19 cellular contexts compared by ENCODE assay signal in the genomic region with DNA sequence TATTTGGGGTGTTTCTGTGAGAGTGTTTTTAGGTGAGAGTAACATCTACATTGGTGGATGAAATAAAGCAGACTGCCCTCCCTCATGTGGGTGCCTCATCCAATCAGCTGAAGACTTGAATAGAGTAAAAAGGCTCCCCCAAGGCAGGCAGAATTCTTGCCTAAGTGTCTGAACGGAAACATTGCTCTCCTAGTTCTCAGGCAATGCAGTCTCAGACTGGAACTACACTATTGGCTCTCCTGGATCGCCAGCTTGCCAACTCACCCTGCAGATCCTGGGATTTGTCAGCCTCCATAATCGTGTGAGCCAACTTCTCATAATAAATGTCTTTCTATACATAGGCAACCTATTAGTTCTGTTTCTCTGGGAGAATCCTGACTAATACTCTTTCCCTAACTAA. TPM values are rescaled to one million over a fixed set of nuclear protein-coding genes. Genes with fewer than 3 reads are reported as not detected.
DNase-seq lines count a peak whose midpoint lies in the region; ATAC-seq and TF ChIP-seq lines count a peak whose summit lies in the region.
"Had no signal": no experiment of that assay in that cellular context is flagged by ENCODE, and none has a peak within 500 bp of the region (broad histone marks: within the 10 kb centered on the region; RNA-seq: fewer than 3 reads in every experiment).

No MANE protein-coding gene starts in this region.

- no peaks in the 10 kb centered on the region for H3K36me3 ChIP-seq in neutrophil
- H3K36me3 ChIP-seq: SJCRH30 had no signal

- H3K27me3 ChIP-seq in HL-60 (ENCODE audit: insufficient read depth, poor library complexity, severe bottlenecking) (no peaks in the 10 kb centered on the region), neutrophil (no peaks in the 10 kb centered on the region)
- H3K27me3 ChIP-seq: SJCRH30 had no signal

- no peaks in the 10 kb centered on the region for H3K9me3 Mint-ChIP-seq in activated CD8-positive, alpha-beta T cell treated with anti-CD3 and anti-CD28 coated beads, Interleukin-2, amount 10 ng/mL, durations not matched to agents 7 days and 5 days (ENCODE audit: insufficient read depth)
- H3K9me3 Mint-ChIP-seq: GM23338 had no signal

- no peak for ATAC-seq in activated CD8-positive, alpha-beta T cell treated with anti-CD3 and anti-CD28 coated beads, Interleukin-2, amount 10 ng/mL, durations not matched to agents 7 days and 5 days
- ATAC-seq in HG03354 (IDR thresholded peaks at IDR 0.05; ENCODE audit: poor library complexity, severe bottlenecking, unreplicated experiment), result no peak
- ATAC-seq: GM23338, HepG2 had no signal

- H3K4me1 Mint-ChIP-seq in activated CD8-positive, alpha-beta T cell treated with anti-CD3 and anti-CD28 coated beads, Interleukin-2, amount 10 ng/mL, durations not matched to agents 7 days and 5 days (ENCODE audit: low read depth), result peaks cover 6% of the 10 kb centered on the region

- H3K36me3 Mint-ChIP-seq in activated CD8-positive, alpha-beta T cell treated with anti-CD3 and anti-CD28 coated beads, Interleukin-2, amount 10 ng/mL, durations not matched to agents 7 days and 5 days (ENCODE audit: low read depth), result no peaks in the 10 kb centered on the region

- H3K27ac ChIP-seq in HL-60 (replicated peaks) (peak overlapping the region; percentile 30), neutrophil (peak overlapping the region; percentile 53)
- H3K27ac ChIP-seq: C4-2B, PC-9, RWPE1, SJCRH30 had no signal

- H3K4me1 ChIP-seq in neutrophil (ENCODE audit: control insufficient read depth in 1 of 2, insufficient read depth in 1 of 2, low read depth in 1 of 2, low read length in 1 of 2), result peaks cover 44 to 45% of the 10 kb centered on the region in 2 experiments
- H3K4me1 ChIP-seq: SJCRH30 had no signal

- no peak overlapping the region for H3K4me3 Mint-ChIP-seq in activated CD8-positive, alpha-beta T cell treated with anti-CD3 and anti-CD28 coated beads, Interleukin-2, amount 10 ng/mL, durations not matched to agents 7 days and 5 days
- H3K4me3 Mint-ChIP-seq: GM23338 had no signal

- DNase-seq in ELR (ENCODE audit: low read depth) (peak; percentile 25), HL-60 (ENCODE audit: low read depth in 1 of 2, low spot score in 1 of 2) (peak in 1 of 2 experiments; percentile 38), amniotic epithelial cell (ENCODE audit: low read depth) (peak; percentile 35), NOMO-1 (lab: John Stamatoyannopoulos, UW; ENCODE audit: unreplicated experiment in 2 of 2) (no peak)
- no peak for DNase-seq in activated CD8-positive, alpha-beta T cell treated with anti-CD3 and anti-CD28 coated beads, Interleukin-2, amount 10 ng/mL, durations not matched to agents 7 days and 5 days
- DNase-seq: ACHN, DMS79, NCI-H1417 treated with DMSO at 0.1 percent for 48 hours, NCI-H187 treated with DMSO at 0.1 percent for 48 hours, NCI-H2227 treated with DMSO at 0.1 percent for 48 hours, NCI-H524 treated with DMSO at 0.1 percent for 48 hours, PC-9, SJCRH30 had no signal

- no peaks in the 10 kb centered on the region for H3K9me3 ChIP-seq in neutrophil
- H3K9me3 ChIP-seq: SJCRH30 had no signal

- CTCF ChIA-PET in activated CD8-positive, alpha-beta T cell treated with anti-CD3 and anti-CD28 coated beads, Interleukin-2, amount 10 ng/mL, durations not matched to agents 7 days and 5 days (lab: Charles Lee), result interaction anchor here (0.9 kb wide), 1 partner anchor 35 kb away, joined by 3 read pairs; no protein-coding TSS in a partner anchor

- POLR2A ChIA-PET in activated CD8-positive, alpha-beta T cell treated with anti-CD3 and anti-CD28 coated beads, Interleukin-2, amount 10 ng/mL, durations not matched to agents 7 days and 5 days (lab: Charles Lee), result no interaction called here

- H3K4me3 ChIP-seq in HL-60 (replicated peaks; ENCODE audit: insufficient read depth, low read length), result no peak overlapping the region
- no peak overlapping the region for H3K4me3 ChIP-seq in neutrophil (ENCODE audit: low read depth in 1 of 2, low read length in 1 of 2)
- H3K4me3 ChIP-seq: GM23338, PC-9, SJCRH30 had no signal

- H3K27me3 Mint-ChIP-seq in activated CD8-positive, alpha-beta T cell treated with anti-CD3 and anti-CD28 coated beads, Interleukin-2, amount 10 ng/mL, durations not matched to agents 7 days and 5 days (ENCODE audit: low read depth), result peaks cover 47% of the 10 kb centered on the region

- H3K27ac Mint-ChIP-seq in activated CD8-positive, alpha-beta T cell treated with anti-CD3 and anti-CD28 coated beads, Interleukin-2, amount 10 ng/mL, durations not matched to agents 7 days and 5 days, result no peak overlapping the region
- H3K27ac Mint-ChIP-seq: GM23338 had no signal

- TF ChIP-seq CTCF in HL-60 (IDR thresholded peaks at IDR 0.05; ENCODE audit: insufficient read depth, low read length) (no peak), neutrophil (IDR thresholded peaks at IDR 0.05) (no peak)

RNA-seq across cellular contexts. Expression of gene TMEM170B, which starts 5.5 kb away (rescaled TPM):
- total RNA-seq in activated CD8-positive, alpha-beta T cell treated with anti-CD3 and anti-CD28 coated beads, Interleukin-2, amount 10 ng/mL, durations not matched to agents 7 days and 5 days, result under 1 TPM; 0.89 to 0.95 TPM

Comparison
In these comparisons a context has a peak if more than half of its experiments do, and no peak if none do; other contexts are left out.
1. DNase-seq: peak in ELR (single experiment) and amniotic epithelial cell (single experiment); none in activated CD8-positive, alpha-beta T cell treated with anti-CD3 and anti-CD28 coated beads, Interleukin-2, amount 10 ng/mL, durations not matched to agents 7 days and 5 days (single experiment) and NOMO-1 (0 of 2).